ENCODE assay signal across 1 cellular context in genomic region chr7:151312831-151313809, GRCh38.
TF ChIP-seq lines count a peak whose summit lies in the region.

No MANE protein-coding gene starts in this region.

TF ChIP-seq in H1, 55 proteins besides CTCF, POLR2A, EP300 and RAD21:
- TF ChIP-seq YY1 (IDR thresholded peaks at IDR 0.05; ENCODE audit: low read depth, low read length) (no peak), SAP30 (IDR thresholded peaks at IDR 0.05; ENCODE audit: insufficient read depth, insufficient replicate concordance, low read length) (no peak), TEAD4 (IDR thresholded peaks at IDR 0.05; ENCODE audit: low read depth, low read length) (no peak), POU5F1 (IDR thresholded peaks at IDR 0.05; ENCODE audit: low read depth, low read length) (no peak), TCF12 (IDR thresholded peaks at IDR 0.05; ENCODE audit: low read depth, low read length) (no peak), TBP (IDR thresholded peaks at IDR 0.05; ENCODE audit: low read depth, low read length) (no peak), EGR1 (IDR thresholded peaks at IDR 0.05; ENCODE audit: borderline replicate concordance, low read depth, low read length) (no peak), JUN (IDR thresholded peaks at IDR 0.05; ENCODE audit: low read depth, low read length) (no peak), TAF7 (optimal IDR thresholded peaks at IDR 0.05; ENCODE audit: borderline replicate concordance, low read depth, low read length) (no peak), RXRA (IDR thresholded peaks at IDR 0.05; ENCODE audit: insufficient read depth, low read depth, low read length) (no peak), CHD1 (IDR thresholded peaks at IDR 0.05; ENCODE audit: low read depth, low read length) (no peak), FOSL1 (IDR thresholded peaks at IDR 0.05; ENCODE audit: insufficient read depth, low read depth, low read length) (no peak), CTBP2 (IDR thresholded peaks at IDR 0.05; ENCODE audit: borderline replicate concordance, insufficient read depth, insufficient read length, low read length) (no peak), GABPA (IDR thresholded peaks at IDR 0.05; ENCODE audit: borderline replicate concordance, insufficient read depth, low read length) (no peak), GTF2F1 (IDR thresholded peaks at IDR 0.05; ENCODE audit: borderline replicate concordance, low read depth, low read length) (no peak), POLR2AphosphoS5 (IDR thresholded peaks at IDR 0.05; ENCODE audit: low read depth, low read length) (no peak), RNF2 (IDR thresholded peaks at IDR 0.05; ENCODE audit: borderline replicate concordance, low read depth, low read length, missing control alignments, poor library complexity, severe bottlenecking) (no peak), BRCA1 (IDR thresholded peaks at IDR 0.05; ENCODE audit: low read depth, low read length) (no peak)
- TF ChIP-seq, protein P1, sequence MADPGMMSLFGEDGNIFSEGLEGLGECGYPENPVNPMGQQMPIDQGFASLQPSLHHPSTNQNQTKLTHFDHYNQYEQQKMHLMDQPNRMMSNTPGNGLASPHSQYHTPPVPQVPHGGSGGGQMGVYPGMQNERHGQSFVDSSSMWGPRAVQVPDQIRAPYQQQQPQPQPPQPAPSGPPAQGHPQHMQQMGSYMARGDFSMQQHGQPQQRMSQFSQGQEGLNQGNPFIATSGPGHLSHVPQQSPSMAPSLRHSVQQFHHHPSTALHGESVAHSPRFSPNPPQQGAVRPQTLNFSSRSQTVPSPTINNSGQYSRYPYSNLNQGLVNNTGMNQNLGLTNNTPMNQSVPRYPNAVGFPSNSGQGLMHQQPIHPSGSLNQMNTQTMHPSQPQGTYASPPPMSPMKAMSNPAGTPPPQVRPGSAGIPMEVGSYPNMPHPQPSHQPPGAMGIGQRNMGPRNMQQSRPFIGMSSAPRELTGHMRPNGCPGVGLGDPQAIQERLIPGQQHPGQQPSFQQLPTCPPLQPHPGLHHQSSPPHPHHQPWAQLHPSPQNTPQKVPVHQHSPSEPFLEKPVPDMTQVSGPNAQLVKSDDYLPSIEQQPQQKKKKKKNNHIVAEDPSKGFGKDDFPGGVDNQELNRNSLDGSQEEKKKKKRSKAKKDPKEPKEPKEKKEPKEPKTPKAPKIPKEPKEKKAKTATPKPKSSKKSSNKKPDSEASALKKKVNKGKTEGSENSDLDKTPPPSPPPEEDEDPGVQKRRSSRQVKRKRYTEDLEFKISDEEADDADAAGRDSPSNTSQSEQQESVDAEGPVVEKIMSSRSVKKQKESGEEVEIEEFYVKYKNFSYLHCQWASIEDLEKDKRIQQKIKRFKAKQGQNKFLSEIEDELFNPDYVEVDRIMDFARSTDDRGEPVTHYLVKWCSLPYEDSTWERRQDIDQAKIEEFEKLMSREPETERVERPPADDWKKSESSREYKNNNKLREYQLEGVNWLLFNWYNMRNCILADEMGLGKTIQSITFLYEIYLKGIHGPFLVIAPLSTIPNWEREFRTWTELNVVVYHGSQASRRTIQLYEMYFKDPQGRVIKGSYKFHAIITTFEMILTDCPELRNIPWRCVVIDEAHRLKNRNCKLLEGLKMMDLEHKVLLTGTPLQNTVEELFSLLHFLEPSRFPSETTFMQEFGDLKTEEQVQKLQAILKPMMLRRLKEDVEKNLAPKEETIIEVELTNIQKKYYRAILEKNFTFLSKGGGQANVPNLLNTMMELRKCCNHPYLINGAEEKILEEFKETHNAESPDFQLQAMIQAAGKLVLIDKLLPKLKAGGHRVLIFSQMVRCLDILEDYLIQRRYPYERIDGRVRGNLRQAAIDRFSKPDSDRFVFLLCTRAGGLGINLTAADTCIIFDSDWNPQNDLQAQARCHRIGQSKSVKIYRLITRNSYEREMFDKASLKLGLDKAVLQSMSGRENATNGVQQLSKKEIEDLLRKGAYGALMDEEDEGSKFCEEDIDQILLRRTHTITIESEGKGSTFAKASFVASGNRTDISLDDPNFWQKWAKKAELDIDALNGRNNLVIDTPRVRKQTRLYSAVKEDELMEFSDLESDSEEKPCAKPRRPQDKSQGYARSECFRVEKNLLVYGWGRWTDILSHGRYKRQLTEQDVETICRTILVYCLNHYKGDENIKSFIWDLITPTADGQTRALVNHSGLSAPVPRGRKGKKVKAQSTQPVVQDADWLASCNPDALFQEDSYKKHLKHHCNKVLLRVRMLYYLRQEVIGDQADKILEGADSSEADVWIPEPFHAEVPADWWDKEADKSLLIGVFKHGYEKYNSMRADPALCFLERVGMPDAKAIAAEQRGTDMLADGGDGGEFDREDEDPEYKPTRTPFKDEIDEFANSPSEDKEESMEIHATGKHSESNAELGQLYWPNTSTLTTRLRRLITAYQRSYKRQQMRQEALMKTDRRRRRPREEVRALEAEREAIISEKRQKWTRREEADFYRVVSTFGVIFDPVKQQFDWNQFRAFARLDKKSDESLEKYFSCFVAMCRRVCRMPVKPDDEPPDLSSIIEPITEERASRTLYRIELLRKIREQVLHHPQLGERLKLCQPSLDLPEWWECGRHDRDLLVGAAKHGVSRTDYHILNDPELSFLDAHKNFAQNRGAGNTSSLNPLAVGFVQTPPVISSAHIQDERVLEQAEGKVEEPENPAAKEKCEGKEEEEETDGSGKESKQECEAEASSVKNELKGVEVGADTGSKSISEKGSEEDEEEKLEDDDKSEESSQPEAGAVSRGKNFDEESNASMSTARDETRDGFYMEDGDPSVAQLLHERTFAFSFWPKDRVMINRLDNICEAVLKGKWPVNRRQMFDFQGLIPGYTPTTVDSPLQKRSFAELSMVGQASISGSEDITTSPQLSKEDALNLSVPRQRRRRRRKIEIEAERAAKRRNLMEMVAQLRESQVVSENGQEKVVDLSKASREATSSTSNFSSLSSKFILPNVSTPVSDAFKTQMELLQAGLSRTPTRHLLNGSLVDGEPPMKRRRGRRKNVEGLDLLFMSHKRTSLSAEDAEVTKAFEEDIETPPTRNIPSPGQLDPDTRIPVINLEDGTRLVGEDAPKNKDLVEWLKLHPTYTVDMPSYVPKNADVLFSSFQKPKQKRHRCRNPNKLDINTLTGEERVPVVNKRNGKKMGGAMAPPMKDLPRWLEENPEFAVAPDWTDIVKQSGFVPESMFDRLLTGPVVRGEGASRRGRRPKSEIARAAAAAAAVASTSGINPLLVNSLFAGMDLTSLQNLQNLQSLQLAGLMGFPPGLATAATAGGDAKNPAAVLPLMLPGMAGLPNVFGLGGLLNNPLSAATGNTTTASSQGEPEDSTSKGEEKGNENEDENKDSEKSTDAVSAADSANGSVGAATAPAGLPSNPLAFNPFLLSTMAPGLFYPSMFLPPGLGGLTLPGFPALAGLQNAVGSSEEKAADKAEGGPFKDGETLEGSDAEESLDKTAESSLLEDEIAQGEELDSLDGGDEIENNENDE (IDR thresholded peaks at IDR 0.05; ENCODE audit: insufficient replicate concordance, low read length), result no peak
TF ChIP-seq in H1: peak in this region for 0.
